13 cellular contexts compared by ENCODE assay signal in the genomic region with DNA sequence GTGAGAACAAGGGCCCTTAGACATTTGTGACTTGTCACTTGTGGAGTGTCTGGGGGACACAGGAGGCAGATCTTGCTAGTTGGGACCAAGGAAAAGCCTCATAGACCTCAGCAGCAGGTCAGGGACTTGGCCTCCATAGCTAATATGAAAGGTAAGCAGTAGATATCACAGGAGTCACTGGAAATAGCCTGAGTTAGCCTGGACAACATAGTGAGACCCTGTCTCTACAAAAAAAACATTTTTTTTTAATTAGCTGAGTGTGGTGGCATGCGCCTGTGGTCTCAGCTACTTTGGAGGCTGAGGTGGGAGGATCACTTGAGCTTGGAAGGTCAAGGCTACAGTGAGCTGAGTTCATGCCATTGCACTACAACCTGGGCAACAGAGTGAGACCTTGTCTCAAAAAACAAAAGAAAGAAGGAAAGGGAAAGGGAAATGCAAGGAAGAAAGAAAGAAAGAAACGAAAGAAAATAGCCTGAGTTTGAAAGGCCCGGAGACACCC. TPM values are rescaled to one million over a fixed set of nuclear protein-coding genes. Genes with fewer than 3 reads are reported as not detected.
DNase-seq lines count a peak whose midpoint lies in the region; ATAC-seq and TF ChIP-seq lines count a peak whose summit lies in the region.
"Had no signal": no experiment of that assay in that cellular context is flagged by ENCODE, and none has a peak within 500 bp of the region (broad histone marks: within the 10 kb centered on the region; RNA-seq: fewer than 3 reads in every experiment).

No MANE protein-coding gene starts in this region.

- H3K4me3 ChIP-seq in heart left ventricle: no peak overlapping the region
- H3K4me3 ChIP-seq: BLaER1 treated with 17β-estradiol and CSF1 and Interleukin-3, amounts not matched to agents 10 nM and 100 nM; HAP-1 had no signal

- H3K27ac Mint-ChIP-seq in activated T-cell treated with anti-CD3 and anti-CD28 coated beads, Interleukin-2, amount 50 U/mL, for 24 hours: peak overlapping the region; percentile 45
- H3K27ac Mint-ChIP-seq in activated T-cell treated with anti-CD3 and anti-CD28 coated beads, Interleukin-2, amount 50 U/mL, for 72 hours: no peak overlapping the region
- peak overlapping the region; percentile 69; the same call in 1 of the 2 replicates for H3K27ac Mint-ChIP-seq in WTC11
- H3K27ac Mint-ChIP-seq in glutamatergic neuron (ENCODE audit: unreplicated experiment): peak overlapping the region; percentile 3
- no peak overlapping the region for H3K27ac Mint-ChIP-seq in activated naive CD8-positive, alpha-beta T cell treated with anti-CD3 and anti-CD28 coated beads for 36 hours
- H3K27ac Mint-ChIP-seq in T-helper 17 cell: no peak overlapping the region
- H3K27ac Mint-ChIP-seq: CD4-positive, CD25-positive, alpha-beta regulatory T cell; HFFc6 had no signal

- TF ChIP-seq CTCF in WTC11 (IDR thresholded peaks at IDR 0.05) (no peak), glutamatergic neuron (IDR thresholded peaks at IDR 0.05; ENCODE audit: partially characterized antibody, unreplicated experiment) (no peak), heart left ventricle (IDR thresholded peaks at IDR 0.05) (no peak)

- 93 to 99% (median 95%) methylated on average over 3 of the region's 3 CpGs for WGBS in heart left ventricle, 4 donors

- ATAC-seq in activated T-cell treated with anti-CD3 and anti-CD28 coated beads, Interleukin-2, amount 50 U/mL, for 72 hours (replicated peaks in 1 of 2): no peak
- no peak for ATAC-seq in WTC11
- ATAC-seq in heart left ventricle: no peak
- ATAC-seq in T-helper 17 cell: no peak

- no peaks in the 10 kb centered on the region for H3K9me3 ChIP-seq in heart left ventricle
- H3K9me3 ChIP-seq in T-helper 17 cell (ENCODE audit: control insufficient read depth, low read length, poor library complexity, severe bottlenecking): no peaks in the 10 kb centered on the region
- H3K9me3 ChIP-seq: BLaER1 treated with 17β-estradiol and CSF1 and Interleukin-3, amounts not matched to agents 10 nM and 100 nM; HAP-1 had no signal

- POLR2A ChIA-PET in WTC11 (lab: Charles Lee): interaction anchor here (0.6 kb wide), 1 partner anchor 228 kb away, joined by 3 read pairs; no protein-coding TSS in a partner anchor

- TF ChIP-seq POLR2A in heart left ventricle (IDR thresholded peaks at IDR 0.05): no peak

- H3K4me1 ChIP-seq in heart left ventricle: no peaks in the 10 kb centered on the region

- peaks cover 82% of the 10 kb centered on the region for H3K36me3 Mint-ChIP-seq in activated T-cell treated with anti-CD3 and anti-CD28 coated beads, Interleukin-2, amount 50 U/mL, for 24 hours (ENCODE audit: low read depth)
- peaks cover 7 to 19% of the 10 kb centered on the region in 2 donors for H3K36me3 Mint-ChIP-seq in activated T-cell treated with anti-CD3 and anti-CD28 coated beads, Interleukin-2, amount 50 U/mL, for 72 hours (ENCODE audit: insufficient read depth in 2 of 2)
- H3K36me3 Mint-ChIP-seq in WTC11 (peaks cover 56% of the 10 kb centered on the region), glutamatergic neuron (ENCODE audit: unreplicated experiment) (peaks cover 9% of the 10 kb centered on the region), T-helper 17 cell (ENCODE audit: low read depth) (peaks cover 3% of the 10 kb centered on the region)
- peaks cover 22% of the 10 kb centered on the region for H3K36me3 Mint-ChIP-seq in activated naive CD8-positive, alpha-beta T cell treated with anti-CD3 and anti-CD28 coated beads for 36 hours

- no peaks in the 10 kb centered on the region for H3K27me3 Mint-ChIP-seq in activated T-cell treated with anti-CD3 and anti-CD28 coated beads, Interleukin-2, amount 50 U/mL, for 24 hours
- no peaks in the 10 kb centered on the region for H3K27me3 Mint-ChIP-seq in activated T-cell treated with anti-CD3 and anti-CD28 coated beads, Interleukin-2, amount 50 U/mL, for 72 hours (ENCODE audit: low read depth)
- no peaks in the 10 kb centered on the region for H3K27me3 Mint-ChIP-seq in WTC11 (ENCODE audit: low read depth)
- peaks cover 9% of the 10 kb centered on the region for H3K27me3 Mint-ChIP-seq in glutamatergic neuron (ENCODE audit: unreplicated experiment)
- H3K27me3 Mint-ChIP-seq in activated naive CD8-positive, alpha-beta T cell treated with anti-CD3 and anti-CD28 coated beads for 36 hours: no peaks in the 10 kb centered on the region
- H3K27me3 Mint-ChIP-seq in T-helper 17 cell: no peaks in the 10 kb centered on the region
- H3K27me3 Mint-ChIP-seq: CD4-positive, CD25-positive, alpha-beta regulatory T cell had no signal

- H3K36me3 ChIP-seq in heart left ventricle: peaks cover 0 to 52% (median 19%) of the 10 kb centered on the region in 9 donors

- peaks cover 7% of the 10 kb centered on the region for H3K4me1 Mint-ChIP-seq in activated T-cell treated with anti-CD3 and anti-CD28 coated beads, Interleukin-2, amount 50 U/mL, for 24 hours (ENCODE audit: low read depth)
- peaks cover 15% of the 10 kb centered on the region for H3K4me1 Mint-ChIP-seq in activated T-cell treated with anti-CD3 and anti-CD28 coated beads, Interleukin-2, amount 50 U/mL, for 72 hours (ENCODE audit: low read depth)
- H3K4me1 Mint-ChIP-seq in WTC11: no peaks in the 10 kb centered on the region
- peaks cover 48% of the 10 kb centered on the region for H3K4me1 Mint-ChIP-seq in glutamatergic neuron (ENCODE audit: low read depth, unreplicated experiment)
- H3K4me1 Mint-ChIP-seq in activated naive CD8-positive, alpha-beta T cell treated with anti-CD3 and anti-CD28 coated beads for 36 hours: peaks cover 3% of the 10 kb centered on the region
- H3K4me1 Mint-ChIP-seq in T-helper 17 cell: peaks cover 4% of the 10 kb centered on the region

- no peaks in the 10 kb centered on the region for H3K9me3 Mint-ChIP-seq in activated T-cell treated with anti-CD3 and anti-CD28 coated beads, Interleukin-2, amount 50 U/mL, for 24 hours
- no peaks in the 10 kb centered on the region for H3K9me3 Mint-ChIP-seq in activated T-cell treated with anti-CD3 and anti-CD28 coated beads, Interleukin-2, amount 50 U/mL, for 72 hours
- H3K9me3 Mint-ChIP-seq in WTC11: no peaks in the 10 kb centered on the region
- H3K9me3 Mint-ChIP-seq in glutamatergic neuron (ENCODE audit: unreplicated experiment): peaks cover 20% of the 10 kb centered on the region
- no peaks in the 10 kb centered on the region for H3K9me3 Mint-ChIP-seq in activated naive CD8-positive, alpha-beta T cell treated with anti-CD3 and anti-CD28 coated beads for 36 hours
- H3K9me3 Mint-ChIP-seq: CD4-positive, CD25-positive, alpha-beta regulatory T cell; HFFc6 had no signal

- H3K27ac ChIP-seq in heart left ventricle: no peak overlapping the region
- H3K27ac ChIP-seq: BLaER1 treated with 17β-estradiol and CSF1 and Interleukin-3, amounts not matched to agents 10 nM and 100 nM had no signal

- CTCF ChIA-PET in WTC11 (lab: Charles Lee): interaction anchor here (1.7 kb wide), 2 partner anchors 11 to 43 kb away, joined by 3 to 4 read pairs; no protein-coding TSS in a partner anchor

- no peak overlapping the region for H3K4me3 Mint-ChIP-seq in activated T-cell treated with anti-CD3 and anti-CD28 coated beads, Interleukin-2, amount 50 U/mL, for 24 hours
- no peak overlapping the region for H3K4me3 Mint-ChIP-seq in activated T-cell treated with anti-CD3 and anti-CD28 coated beads, Interleukin-2, amount 50 U/mL, for 72 hours
- H3K4me3 Mint-ChIP-seq in WTC11 (no peak overlapping the region), glutamatergic neuron (ENCODE audit: unreplicated experiment) (peak overlapping the region; percentile 8), T-helper 17 cell (no peak overlapping the region)
- no peak overlapping the region for H3K4me3 Mint-ChIP-seq in activated naive CD8-positive, alpha-beta T cell treated with anti-CD3 and anti-CD28 coated beads for 36 hours
- H3K4me3 Mint-ChIP-seq: CD4-positive, CD25-positive, alpha-beta regulatory T cell; HFFc6 had no signal

- intact Hi-C loops in heart left ventricle (cut with DNase I): no loop called here

- H3K27me3 ChIP-seq in heart left ventricle: no peaks in the 10 kb centered on the region
- H3K27me3 ChIP-seq: BLaER1 treated with 17β-estradiol and CSF1 and Interleukin-3, amounts not matched to agents 10 nM and 100 nM had no signal

- DNase-seq in activated T-cell treated with anti-CD3 and anti-CD28 coated beads, Interleukin-2, amount 50 U/mL, for 24 hours: no peak
- no peak for DNase-seq in activated T-cell treated with anti-CD3 and anti-CD28 coated beads, Interleukin-2, amount 50 U/mL, for 72 hours
- DNase-seq in WTC11 (ENCODE audit: low spot score) (no peak), glutamatergic neuron (no peak), heart left ventricle (no peak), T-helper 17 cell (no peak)
- DNase-seq in activated naive CD8-positive, alpha-beta T cell treated with anti-CD3 and anti-CD28 coated beads for 36 hours: no peak
- DNase-seq: 8988T; ACHN; CD4-positive, CD25-positive, alpha-beta regulatory T cell; HFFc6 had no signal

TF ChIP-seq in WTC11, 78 proteins besides CTCF, POLR2A, EP300 and RAD21:
- TF ChIP-seq ZNF121 (CRISPR knock-in tag; IDR thresholded peaks at IDR 0.05): peak; percentile 62; the same call in 1 of the 2 replicates
- TF ChIP-seq, protein P1, sequence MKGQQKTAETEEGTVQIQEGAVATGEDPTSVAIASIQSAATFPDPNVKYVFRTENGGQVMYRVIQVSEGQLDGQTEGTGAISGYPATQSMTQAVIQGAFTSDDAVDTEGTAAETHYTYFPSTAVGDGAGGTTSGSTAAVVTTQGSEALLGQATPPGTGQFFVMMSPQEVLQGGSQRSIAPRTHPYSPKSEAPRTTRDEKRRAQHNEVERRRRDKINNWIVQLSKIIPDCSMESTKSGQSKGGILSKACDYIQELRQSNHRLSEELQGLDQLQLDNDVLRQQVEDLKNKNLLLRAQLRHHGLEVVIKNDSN (CRISPR knock-in tag; IDR thresholded peaks at IDR 0.05): no peak
TF ChIP-seq in WTC11: peak in this region for 1.

RNA-seq across cellular contexts. Expression of gene CLK3, which starts 37.1 kb away (rescaled TPM):
- 100 to 1,000 TPM; 116 to 120 TPM for total RNA-seq in activated T-cell treated with anti-CD3 and anti-CD28 coated beads, Interleukin-2, amount 50 U/mL, for 72 hours
- total RNA-seq in WTC11 (2021) (45.2 to 48.1 TPM (median 46.3 TPM) in 3 replicates), glutamatergic neuron (ENCODE audit: unreplicated experiment) (99.7 TPM), heart left ventricle (10 to 100 TPM; 32.8 to 75.9 (median 49.9) TPM), T-helper 17 cell (100 to 1,000 TPM; 216 to 243 TPM)
- total RNA-seq in activated naive CD8-positive, alpha-beta T cell treated with anti-CD3 and anti-CD28 coated beads for 36 hours: 100 to 1,000 TPM; 102 to 103 TPM
- polyA plus RNA-seq in heart left ventricle: 10 to 100 TPM; 31.0 to 43.5 TPM

RNA-seq across cellular contexts. Expression of gene ARID3B, which starts 37.5 kb away (rescaled TPM):
- 10 to 100 TPM; 47.6 to 53.8 TPM for total RNA-seq in activated T-cell treated with anti-CD3 and anti-CD28 coated beads, Interleukin-2, amount 50 U/mL, for 72 hours
- 122 to 133 TPM (median 124 TPM) in 3 replicates for total RNA-seq in WTC11 (2021)
- 154 TPM for total RNA-seq in glutamatergic neuron (ENCODE audit: unreplicated experiment)
- 10 to 100 TPM; 23.4 to 23.5 TPM for total RNA-seq in activated naive CD8-positive, alpha-beta T cell treated with anti-CD3 and anti-CD28 coated beads for 36 hours
- total RNA-seq in heart left ventricle: 1 to 10 TPM; 1.3 to 4.3 (median 2.6) TPM
- polyA plus RNA-seq in heart left ventricle: 1 to 10 TPM; 1.9 to 2.1 TPM
- total RNA-seq in T-helper 17 cell: 10 to 100 TPM; 37.4 to 42.6 TPM

Comparison
In these comparisons a context has a peak if more than half of its experiments do, and no peak if none do; other contexts are left out.
1. H3K27ac Mint-ChIP-seq: peak in activated T-cell treated with anti-CD3 and anti-CD28 coated beads, Interleukin-2, amount 50 U/mL, for 24 hours (single experiment), WTC11 (single experiment) and glutamatergic neuron (single experiment); none in activated T-cell treated with anti-CD3 and anti-CD28 coated beads, Interleukin-2, amount 50 U/mL, for 72 hours (single experiment), activated naive CD8-positive, alpha-beta T cell treated with anti-CD3 and anti-CD28 coated beads for 36 hours (single experiment) and T-helper 17 cell (single experiment).
2. RNA of gene ARID3B, which starts 37.5 kb away (total RNA-seq): 154 TPM in glutamatergic neuron (single experiment), 122 to 133 TPM in WTC11, 47.6 to 53.8 TPM in activated T-cell treated with anti-CD3 and anti-CD28 coated beads, Interleukin-2, amount 50 U/mL, for 72 hours, 37.4 to 42.6 TPM in T-helper 17 cell and 23.4 to 23.5 TPM in activated naive CD8-positive, alpha-beta T cell treated with anti-CD3 and anti-CD28 coated beads for 36 hours; 1.3 to 4.3 TPM in heart left ventricle; every median in the first group is over 4 times any median in the second.